In the genomic region with DNA sequence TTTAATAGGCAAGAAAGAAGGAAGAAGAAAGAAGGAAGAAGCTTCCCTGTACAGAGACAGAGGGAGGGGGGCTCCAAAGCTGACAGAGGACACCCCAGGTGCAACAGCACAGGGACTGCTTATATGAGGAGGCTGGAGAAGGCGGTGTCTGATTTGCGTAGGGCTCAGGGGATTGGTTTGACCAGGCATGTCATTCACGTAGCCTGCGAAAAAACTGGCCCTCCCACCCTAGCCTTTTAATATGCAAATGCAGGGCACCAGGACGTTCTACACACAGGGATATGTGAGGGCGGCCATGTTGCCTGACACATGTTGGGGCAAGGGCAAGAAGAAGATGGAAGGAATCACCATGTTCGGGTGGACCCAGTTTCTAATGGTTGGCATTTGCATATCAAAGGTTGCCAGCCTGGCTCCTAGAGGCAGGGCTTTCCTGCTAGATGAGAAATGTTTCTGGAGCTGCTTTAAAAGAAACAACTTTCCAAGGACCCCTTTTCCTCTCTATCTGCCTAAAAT, we compare ENCODE assay signal across 31 cellular contexts.
"Had no signal": no experiment of that assay in that cellular context is flagged by ENCODE, and none has a peak within 500 bp of the region (broad histone marks: within the 10 kb centered on the region; RNA-seq: fewer than 3 reads in every experiment).

No MANE protein-coding gene starts in this region.

- H3K27me3 Mint-ChIP-seq: activated CD4-positive, alpha-beta T cell treated with anti-CD3 and anti-CD28 coated beads, Interleukin-2, amount 10 ng/mL, durations not matched to agents 24 days and 14 days; activated CD8-positive, alpha-beta memory T cell treated with anti-CD3 and anti-CD28 coated beads, Interleukin-2, amount 10 ng/mL, durations not matched to agents 7 days and 5 days; activated naive CD8-positive, alpha-beta T cell treated with anti-CD3 and anti-CD28 coated beads, Interleukin-2, amount 10 ng/mL, durations not matched to agents 7 days and 5 days; brain had no signal

- H3K4me1 ChIP-seq: ascending aorta, breast epithelium, colonic mucosa had no signal

- DNase-seq: activated CD4-positive, alpha-beta memory T cell treated with anti-CD3 and anti-CD28 coated beads for 36 hours; activated CD4-positive, alpha-beta T cell treated with anti-CD3 and anti-CD28 coated beads for 36 hours; activated CD4-positive, alpha-beta T cell treated with anti-CD3 and anti-CD28 coated beads, Interleukin-2, amount 10 ng/mL, durations not matched to agents 24 days and 14 days; activated CD4-positive, CD25-positive, alpha-beta regulatory T cell; activated CD4-positive, CD25-positive, alpha-beta regulatory T cell treated with anti-CD3 and anti-CD28 coated beads, Interleukin-2, amount 50 U/mL, for 72 hours; activated CD8-positive, alpha-beta memory T cell treated with anti-CD3 and anti-CD28 coated beads, Interleukin-2, amount 10 ng/mL, durations not matched to agents 7 days and 5 days; activated CD8-positive, alpha-beta memory T cell treated with anti-CD3 and anti-CD28 coated beads, Interleukin-2, amount 50 U/mL, for 4 hours; activated CD8-positive, alpha-beta T cell treated with anti-CD3 and anti-CD28 coated beads, Interleukin-2, amount 10 ng/mL, durations not matched to agents 7 days and 5 days; activated effector memory CD4-positive, alpha-beta T cell treated with anti-CD3 and anti-CD28 coated beads, Interleukin-2, amount 50 U/mL, for 16 hours; activated naive CD4-positive, alpha-beta T cell treated with anti-CD3 and anti-CD28 coated beads for 36 hours; activated naive CD8-positive, alpha-beta T cell treated with anti-CD3 and anti-CD28 coated beads, Interleukin-2, amount 10 ng/mL, durations not matched to agents 7 days and 5 days; activated T-cell treated with anti-CD3 and anti-CD28 coated beads, Interleukin-2, amount 50 U/mL, for 1 hour; activated T-cell treated with anti-CD3 and anti-CD28 coated beads, Interleukin-2, amount 50 U/mL, for 48 hours; central memory CD4-positive, alpha-beta T cell; cerebellar nuclear complex; colonic mucosa; effector CD8-positive, alpha-beta T cell; foreskin fibroblast; T-helper 17 cell; T1000; WERI-Rb-1 had no signal

- H3K27ac ChIP-seq: ascending aorta, breast epithelium, cardiac muscle cell, colonic mucosa, WERI-Rb-1 had no signal

- H3K36me3 Mint-ChIP-seq: activated CD8-positive, alpha-beta memory T cell treated with anti-CD3 and anti-CD28 coated beads, Interleukin-2, amount 10 ng/mL, durations not matched to agents 7 days and 5 days; activated naive CD8-positive, alpha-beta T cell treated with anti-CD3 and anti-CD28 coated beads, Interleukin-2, amount 10 ng/mL, durations not matched to agents 7 days and 5 days had no signal

- H3K4me3 Mint-ChIP-seq: activated CD4-positive, alpha-beta memory T cell treated with anti-CD3 and anti-CD28 coated beads for 36 hours; activated CD4-positive, alpha-beta T cell treated with anti-CD3 and anti-CD28 coated beads for 36 hours; activated CD4-positive, alpha-beta T cell treated with anti-CD3 and anti-CD28 coated beads, Interleukin-2, amount 10 ng/mL, durations not matched to agents 24 days and 14 days; activated CD8-positive, alpha-beta memory T cell treated with anti-CD3 and anti-CD28 coated beads, Interleukin-2, amount 10 ng/mL, durations not matched to agents 7 days and 5 days; activated CD8-positive, alpha-beta T cell treated with anti-CD3 and anti-CD28 coated beads, Interleukin-2, amount 10 ng/mL, durations not matched to agents 7 days and 5 days; activated naive CD4-positive, alpha-beta T cell treated with anti-CD3 and anti-CD28 coated beads for 36 hours; activated naive CD4-positive, alpha-beta T cell treated with anti-CD3 and anti-CD28 coated beads, Interleukin-2, amount 50 U/mL, for 24 hours; activated naive CD8-positive, alpha-beta T cell treated with anti-CD3 and anti-CD28 coated beads, Interleukin-2, amount 10 ng/mL, durations not matched to agents 7 days and 5 days; activated T-helper 1 cell treated with anti-CD3 and anti-CD28 coated beads, Interleukin-12 subunit alpha, Interleukin-12 subunit beta, Interleukin-2, Interleukin-4 antibody, amounts not matched to agents 30 ng/mL and 10 ng/mL and 1 ng/mL, durations not matched to agents 14 hours and 24 hours and 36 hours; brain; T-helper 17 cell; T-helper 2 cell treated with Interferon-gamma antibody and Interleukin-4, amounts not matched to agents 5 μg/mL and 100 μg/mL, for 36 hours had no signal

- H3K4me3 ChIP-seq: ascending aorta, breast epithelium, cardiac muscle cell, colonic mucosa had no signal

- ATAC-seq: activated CD4-positive, alpha-beta T cell treated with anti-CD3 and anti-CD28 coated beads for 36 hours; activated CD8-positive, alpha-beta memory T cell treated with anti-CD3 and anti-CD28 coated beads, Interleukin-2, amount 10 ng/mL, durations not matched to agents 7 days and 5 days; activated CD8-positive, alpha-beta T cell treated with anti-CD3 and anti-CD28 coated beads, Interleukin-2, amount 10 ng/mL, durations not matched to agents 7 days and 5 days; esophagus mucosa; T-helper 17 cell had no signal

- FAIRE-seq: frontal cortex had no signal

- H3K36me3 ChIP-seq: ascending aorta, breast epithelium, cardiac muscle cell, colonic mucosa, WERI-Rb-1 had no signal

- H3K27ac Mint-ChIP-seq: activated CD4-positive, alpha-beta memory T cell treated with anti-CD3 and anti-CD28 coated beads for 36 hours; activated CD4-positive, alpha-beta T cell treated with anti-CD3 and anti-CD28 coated beads for 36 hours; activated CD4-positive, alpha-beta T cell treated with anti-CD3 and anti-CD28 coated beads, Interleukin-2, amount 10 ng/mL, durations not matched to agents 24 days and 14 days; activated CD8-positive, alpha-beta memory T cell treated with anti-CD3 and anti-CD28 coated beads, Interleukin-2, amount 10 ng/mL, durations not matched to agents 7 days and 5 days; activated CD8-positive, alpha-beta T cell treated with anti-CD3 and anti-CD28 coated beads, Interleukin-2, amount 10 ng/mL, durations not matched to agents 7 days and 5 days; activated naive CD4-positive, alpha-beta T cell treated with anti-CD3 and anti-CD28 coated beads for 36 hours; activated naive CD4-positive, alpha-beta T cell treated with anti-CD3 and anti-CD28 coated beads, Interleukin-2, amount 50 U/mL, for 24 hours; activated naive CD8-positive, alpha-beta T cell treated with anti-CD3 and anti-CD28 coated beads, Interleukin-2, amount 10 ng/mL, durations not matched to agents 7 days and 5 days; activated T-helper 1 cell treated with anti-CD3 and anti-CD28 coated beads, Interleukin-12 subunit alpha, Interleukin-12 subunit beta, Interleukin-2, Interleukin-4 antibody, amounts not matched to agents 30 ng/mL and 10 ng/mL and 1 ng/mL, durations not matched to agents 14 hours and 24 hours and 36 hours; activated T-helper 2 cell treated with anti-CD3 and anti-CD28 coated beads, Interferon-gamma antibody, Interleukin-2, Interleukin-4, amounts not matched to agents 10 μg/mL and 5 μg/mL and 100 μg/mL, durations not matched to agents 14 hours and 24 hours and 36 hours; T-helper 17 cell; T-helper 2 cell treated with Interferon-gamma antibody and Interleukin-4, amounts not matched to agents 5 μg/mL and 100 μg/mL, for 36 hours had no signal

- H3K27me3 ChIP-seq: ascending aorta, breast epithelium, cardiac muscle cell, colonic mucosa had no signal

- H3K4me1 Mint-ChIP-seq: activated CD4-positive, alpha-beta T cell treated with anti-CD3 and anti-CD28 coated beads, Interleukin-2, amount 10 ng/mL, durations not matched to agents 24 days and 14 days; activated CD8-positive, alpha-beta memory T cell treated with anti-CD3 and anti-CD28 coated beads, Interleukin-2, amount 10 ng/mL, durations not matched to agents 7 days and 5 days; activated naive CD4-positive, alpha-beta T cell treated with anti-CD3 and anti-CD28 coated beads, Interleukin-2, amount 50 U/mL, for 24 hours; activated naive CD8-positive, alpha-beta T cell treated with anti-CD3 and anti-CD28 coated beads, Interleukin-2, amount 10 ng/mL, durations not matched to agents 7 days and 5 days; T-helper 17 cell had no signal

- H3K9me3 ChIP-seq: colonic mucosa had no signal
